23 cellular contexts compared by ENCODE assay signal in the genomic region with DNA sequence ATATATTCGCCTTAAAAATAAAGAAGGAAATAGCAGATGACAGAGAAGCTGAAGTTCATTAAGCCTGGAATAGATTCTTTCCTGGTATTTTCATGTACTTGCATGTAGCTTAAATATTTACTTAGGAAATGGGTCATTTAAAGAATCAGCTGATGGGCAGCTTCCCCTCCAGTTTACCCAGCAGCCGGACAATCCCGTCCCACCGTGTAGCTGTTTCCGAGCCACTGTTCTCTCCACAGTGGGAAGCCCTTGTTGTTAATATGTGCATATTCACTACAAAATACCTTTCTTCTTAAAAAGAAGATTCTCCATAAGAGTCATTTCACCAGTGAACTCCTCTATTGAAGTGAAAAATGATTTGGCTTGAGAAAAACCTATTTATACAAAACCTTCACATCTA.
DNase-seq lines count a peak whose midpoint lies in the region; ATAC-seq, FAIRE-seq and TF ChIP-seq lines count a peak whose summit lies in the region.
"Had no signal": no experiment of that assay in that cellular context is flagged by ENCODE, and none has a peak within 500 bp of the region (broad histone marks: within the 10 kb centered on the region; RNA-seq: fewer than 3 reads in every experiment).

No MANE protein-coding gene starts in this region.

- no peaks in the 10 kb centered on the region for H3K79me1 ChIP-seq in H1 (ENCODE audit: low read depth, low read length)

- H3K9me3 ChIP-seq in H1 (ENCODE audit: insufficient read depth in 2 of 2, low read depth in 1 of 2, low read length in 1 of 2) (no peaks in the 10 kb centered on the region), right lobe of liver (no peaks in the 10 kb centered on the region), vagina (no peaks in the 10 kb centered on the region)
- H3K9me3 ChIP-seq: ascending aorta, BE2C, Caco-2, SJSA1, spleen, tibial nerve had no signal

- 6% methylated on average over 5 of the region's 5 CpGs; no CpG with 5 or more reads in 1 of the 2 experiments for WGBS in H1 (ENCODE audit: extremely low coverage in 1 of 2, insufficient coverage in 1 of 2, insufficient read length in 1 of 2, insufficient replicate concordance in 2 of 2, low coverage in 1 of 2, low lambda C conversion rate in 2 of 2, missing lambda C conversion rate in 1 of 2), 2 experiments
- WGBS in right lobe of liver (ENCODE audit: insufficient coverage, low coverage, low lambda C conversion rate, missing lambda C conversion rate): 15% methylated on average over 5 of the region's 5 CpGs

- H3K4me3 ChIP-seq in H1 (ENCODE audit: extremely low read depth in 1 of 4, insufficient read depth in 2 of 4, low read depth in 3 of 4, low read length in 4 of 4) (peak overlapping the region in 1 of 4 experiments; percentile 44; a peak in 1 of 8 replicates), right lobe of liver (no peak overlapping the region), vagina (no peak overlapping the region)
- H3K4me3 ChIP-seq: ascending aorta, lung, SJSA1, spleen, tibial nerve had no signal

- H2BK120ac ChIP-seq in H1 (replicated peaks; ENCODE audit: low read depth, low read length): no peak overlapping the region

- no peak for TF ChIP-seq POLR2A in H1 (IDR thresholded peaks at IDR 0.05; ENCODE audit: control extremely low read depth in 1 of 2, low read depth in 2 of 2, low read length in 2 of 2)
- TF ChIP-seq POLR2A in right lobe of liver (IDR thresholded peaks at IDR 0.05): no peak
- no peak for TF ChIP-seq POLR2A in vagina (IDR thresholded peaks at IDR 0.05)

- H2BK5ac ChIP-seq in H1 (ENCODE audit: low read depth, low read length): no peak overlapping the region

- H3K27ac ChIP-seq in H1 (ENCODE audit: low read depth, low read length): no peak overlapping the region
- peak overlapping the region; percentile 46 to 69 (median 55) for H3K27ac ChIP-seq in right lobe of liver
- peak overlapping the region; percentile 53 for H3K27ac ChIP-seq in vagina
- H3K27ac ChIP-seq: ascending aorta, epithelial cell of prostate, SJSA1, spleen had no signal

- no peaks in the 10 kb centered on the region for H3K79me2 ChIP-seq in H1 (ENCODE audit: control insufficient read depth in 1 of 2, insufficient read depth in 2 of 2, low read length in 2 of 2)

- H2BK12ac ChIP-seq in H1 (ENCODE audit: low read depth, low read length): no peak overlapping the region

- H3K27me3 ChIP-seq in H1 (replicated peaks in 1 of 4; ENCODE audit: control insufficient read depth in 3 of 4, extremely low read depth in 1 of 4, insufficient read depth in 3 of 4, low read length in 3 of 4) (no peaks in the 10 kb centered on the region), right lobe of liver (no peaks in the 10 kb centered on the region), vagina (no peaks in the 10 kb centered on the region)
- H3K27me3 ChIP-seq: ascending aorta, BE2C, SJSA1, spleen, tibial nerve had no signal

- H3K36me3 ChIP-seq in H1 (ENCODE audit: control insufficient read depth in 2 of 4, insufficient read depth in 4 of 4, low read length in 3 of 4): no peaks in the 10 kb centered on the region
- peaks cover 0 to 5% (median 0%) of the 10 kb centered on the region in 4 donors for H3K36me3 ChIP-seq in right lobe of liver
- no peaks in the 10 kb centered on the region for H3K36me3 ChIP-seq in vagina
- H3K36me3 ChIP-seq: BE2C, SJSA1 had no signal

- H4K91ac ChIP-seq in H1 (replicated peaks; ENCODE audit: insufficient read length, low read length): no peak overlapping the region

- DNase-seq in NCI-H510A treated with DMSO at 0.1 percent for 48 hours (lab: John Stamatoyannopoulos, UW): peak; percentile 50
- DNase-seq in NCI-H510A (lab: John Stamatoyannopoulos, UW): no peak
- no peak for DNase-seq in H1 (ENCODE audit: low read depth in 1 of 2, low spot score in 2 of 2)
- DNase-seq in right lobe of liver: no peak
- DNase-seq in vagina (ENCODE audit: extremely low spot score in 2 of 2): no peak
- no peak for DNase-seq in C1 segment of cervical spinal cord (lab: John Stamatoyannopoulos, UW)
- DNase-seq: activated CD4-positive, alpha-beta T cell treated with anti-CD3 and anti-CD28 coated beads, Interleukin-2, amount 10 ng/mL, durations not matched to agents 7 days and 5 days; activated CD8-positive, alpha-beta memory T cell treated with anti-CD3 and anti-CD28 coated beads, Interleukin-2, amount 10 ng/mL, durations not matched to agents 7 days and 5 days; Caco-2; cerebellar nuclear complex; islet precursor cell; NCI-H187; spleen; stimulated activated CD4-positive, alpha-beta T cell treated with anti-CD3 and anti-CD28 coated beads, Interleukin-4, amount 100 ng/mL, for 24 hours; stimulated activated naive CD4-positive, alpha-beta T cell treated with Interleukin-2 at 50 U/mL for 16 hours had no signal

- ATAC-seq in right lobe of liver (peak; percentile 5 to 36 (median 19)), HG02623 (IDR thresholded peaks at IDR 0.05; ENCODE audit: unreplicated experiment) (no peak), HG02642 (IDR thresholded peaks at IDR 0.05; ENCODE audit: poor library complexity, unreplicated experiment) (no peak)
- ATAC-seq: activated CD8-positive, alpha-beta memory T cell treated with anti-CD3 and anti-CD28 coated beads, Interleukin-2, amount 10 ng/mL, durations not matched to agents 7 days and 5 days had no signal

- TF ChIP-seq EP300 in H1 (IDR thresholded peaks at IDR 0.05; ENCODE audit: borderline replicate concordance in 1 of 2, low read depth in 2 of 2, low read length in 2 of 2): no peak

- H3K18ac ChIP-seq in H1 (ENCODE audit: extremely low read depth, low read length): no peak overlapping the region

- no peak overlapping the region for H3K56ac ChIP-seq in H1 (replicated peaks; ENCODE audit: insufficient read length, low read depth, low read length)

- H3K9ac ChIP-seq in H1 (replicated peaks in 1 of 4; ENCODE audit: extremely low read depth in 1 of 4, low read depth in 3 of 4, low read length in 3 of 4): no peak overlapping the region

- TF ChIP-seq RAD21 in H1 (IDR thresholded peaks at IDR 0.05 in 1 of 2, conservative IDR thresholded peaks at IDR 0.05 in 1 of 2; ENCODE audit: low read depth in 2 of 2, low read length in 2 of 2): no peak

- H3K4me1 ChIP-seq in H1 (replicated peaks in 1 of 4; ENCODE audit: control insufficient read depth in 3 of 4, insufficient read depth in 4 of 4, low read length in 3 of 4): peaks cover 5 to 26% (median 12%) of the 10 kb centered on the region in 4 experiments
- H3K4me1 ChIP-seq in right lobe of liver: peaks cover 0 to 38% (median 19%) of the 10 kb centered on the region in 4 donors
- peaks cover 32% of the 10 kb centered on the region for H3K4me1 ChIP-seq in vagina
- H3K4me1 ChIP-seq: Caco-2 had no signal

- H2BK20ac ChIP-seq in H1 (ENCODE audit: low read length): no peak overlapping the region

- H2BK15ac ChIP-seq in H1 (ENCODE audit: low read length): no peak overlapping the region

- no peak overlapping the region for H2AFZ ChIP-seq in H1 (ENCODE audit: low read length)

- intact Hi-C loops in right lobe of liver (cut with DNase I) (no loop called here), vagina (cut with DNase I) (no loop called here)

- no peak overlapping the region for H3K4ac ChIP-seq in H1 (replicated peaks; ENCODE audit: insufficient read length, low read depth, low read length)

- H3K4me2 ChIP-seq in H1 (ENCODE audit: insufficient read depth in 1 of 2, low read depth in 2 of 2, low read length in 2 of 2): peak overlapping the region; percentile 11 to 64; a peak in 1 of 4 replicates

- H3K23me2 ChIP-seq in H1 (ENCODE audit: low read depth, low read length): no peaks in the 10 kb centered on the region

- no peak overlapping the region for H4K8ac ChIP-seq in H1 (ENCODE audit: extremely low read depth, insufficient read depth, low read length)

- no peak overlapping the region for H2AK5ac ChIP-seq in H1 (ENCODE audit: low read depth, low read length)

- CTCF ChIA-PET in H1 (lab: Charles Lee; ENCODE audit: partially characterized antibody): interaction anchor here (0.6 to 13.7 kb wide), 40 partner anchors 11 to 1481 kb away, joined by 3 to 209 read pairs (median 5); no protein-coding TSS in a partner anchor

- no peak overlapping the region for H4K5ac ChIP-seq in H1 (ENCODE audit: insufficient read length, low read depth, low read length)

- H3K14ac ChIP-seq in H1 (ENCODE audit: insufficient read length): no peak overlapping the region

- FAIRE-seq in H1 (lab: Jason Lieb, UNC): peak; percentile 55

- no peaks in the 10 kb centered on the region for H4K20me1 ChIP-seq in H1 (replicated peaks in 1 of 2; ENCODE audit: control insufficient read depth in 1 of 2, insufficient read depth in 2 of 2, low read length in 2 of 2)

- POLR2A ChIA-PET in H1 (lab: Charles Lee; ENCODE audit: partially characterized antibody): interaction anchor here (1.3 kb wide), 1 partner anchor 12 kb away, joined by 3 read pairs; no protein-coding TSS in a partner anchor

- no peak for TF ChIP-seq CTCF in H1 (IDR thresholded peaks at IDR 0.05; ENCODE audit: control extremely low read depth in 1 of 3, insufficient read depth in 1 of 3, low read depth in 1 of 3, low read length in 3 of 3)
- TF ChIP-seq CTCF in right lobe of liver (IDR thresholded peaks at IDR 0.05): no peak
- no peak for TF ChIP-seq CTCF in vagina (IDR thresholded peaks at IDR 0.05)

- no peak overlapping the region for H3K23ac ChIP-seq in H1 (ENCODE audit: insufficient read length)

TF ChIP-seq in H1, 55 proteins besides CTCF, POLR2A, EP300 and RAD21 (continues in another document):
- TF ChIP-seq HDAC2 (IDR thresholded peaks at IDR 0.05; ENCODE audit: borderline replicate concordance in 1 of 2, low read depth in 2 of 2, low read length in 2 of 2) (0 out of 4 replicates have a peak, but pooled peaks have one; percentile 17 to 52), TEAD4 (IDR thresholded peaks at IDR 0.05; ENCODE audit: low read depth, low read length) (no peak), SRF (IDR thresholded peaks at IDR 0.05; ENCODE audit: low read depth, low read length) (no peak), ASH2L (IDR thresholded peaks at IDR 0.05; ENCODE audit: low read length) (no peak), CHD2 (IDR thresholded peaks at IDR 0.05; ENCODE audit: low read length) (no peak), SP1 (IDR thresholded peaks at IDR 0.05; ENCODE audit: low read depth, low read length) (peak; percentile 91), POU5F1 (IDR thresholded peaks at IDR 0.05; ENCODE audit: low read depth, low read length) (peak; percentile 94), SIX5 (IDR thresholded peaks at IDR 0.05; ENCODE audit: low read depth, low read length) (no peak), BRCA1 (IDR thresholded peaks at IDR 0.05; ENCODE audit: low read depth, low read length) (no peak), CREB1 (IDR thresholded peaks at IDR 0.05) (no peak)
- TF ChIP-seq, protein P1, sequence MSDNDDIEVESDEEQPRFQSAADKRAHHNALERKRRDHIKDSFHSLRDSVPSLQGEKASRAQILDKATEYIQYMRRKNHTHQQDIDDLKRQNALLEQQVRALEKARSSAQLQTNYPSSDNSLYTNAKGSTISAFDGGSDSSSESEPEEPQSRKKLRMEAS (IDR thresholded peaks at IDR 0.05): no peak

Comparison
In these comparisons a context has a peak if more than half of its experiments do, and no peak if none do; other contexts are left out.
1. ATAC-seq: peak in right lobe of liver (4 of 4); none in HG02623 (single experiment) and HG02642 (single experiment).